In genomic region chr10:99695761-99696160, GRCh38 we compare ENCODE assay signal across 21 cellular contexts.
"Had no signal": no experiment of that assay in that cellular context is flagged by ENCODE, and none has a peak within 500 bp of the region (broad histone marks: within the 10 kb centered on the region; RNA-seq: fewer than 3 reads in every experiment).

No MANE protein-coding gene starts in this region.

- DNase-seq: activated CD4-positive, alpha-beta T cell treated with anti-CD3 and anti-CD28 coated beads for 36 hours; activated CD8-positive, alpha-beta memory T cell treated with anti-CD3 and anti-CD28 coated beads, Interleukin-2, amount 50 U/mL, for 48 hours; activated CD8-positive, alpha-beta T cell treated with anti-CD3 and anti-CD28 coated beads for 36 hours; activated naive CD8-positive, alpha-beta T cell treated with anti-CD3 and anti-CD28 coated beads, Interleukin-2, amount 50 U/mL, for 24 hours; body of pancreas; central memory CD4-positive, alpha-beta T cell; effector memory CD8-positive, alpha-beta T cell; glutamatergic neuron; immature natural killer cell; left cardiac atrium; naive thymus-derived CD8-positive, alpha-beta T cell; substantia nigra; T-cell; T1000; upper lobe of left lung had no signal

- H3K27ac Mint-ChIP-seq: activated CD4-positive, alpha-beta T cell treated with anti-CD3 and anti-CD28 coated beads for 36 hours; activated CD8-positive, alpha-beta T cell treated with anti-CD3 and anti-CD28 coated beads for 36 hours; activated naive CD8-positive, alpha-beta T cell treated with anti-CD3 and anti-CD28 coated beads, Interleukin-2, amount 50 U/mL, for 24 hours; dendritic cell treated with granulocyte-macrophage colony-stimulating factor and Interleukin-4, amounts not matched to agents 40 ng/mL and 50 ng/mL, for 4 days; effector memory CD8-positive, alpha-beta T cell; immature natural killer cell; stimulated activated memory B cell treated with anti-CD40 and anti-IgM and Interleukin-4, amounts not matched to agents 10 μg/mL and 1 μg/mL and 100 μg/mL, for 72 hours; T-cell had no signal

- H3K9me3 Mint-ChIP-seq: activated CD8-positive, alpha-beta T cell treated with anti-CD3 and anti-CD28 coated beads for 36 hours; activated naive CD8-positive, alpha-beta T cell treated with anti-CD3 and anti-CD28 coated beads, Interleukin-2, amount 50 U/mL, for 24 hours; dendritic cell treated with granulocyte-macrophage colony-stimulating factor and Interleukin-4, amounts not matched to agents 40 ng/mL and 50 ng/mL, for 4 days; effector memory CD8-positive, alpha-beta T cell; immature natural killer cell; naive thymus-derived CD8-positive, alpha-beta T cell; stimulated activated memory B cell treated with anti-CD40 and anti-IgM and Interleukin-4, amounts not matched to agents 10 μg/mL and 1 μg/mL and 100 μg/mL, for 72 hours; T-cell had no signal

- H3K4me3 Mint-ChIP-seq: activated CD4-positive, alpha-beta T cell treated with anti-CD3 and anti-CD28 coated beads for 36 hours; activated CD8-positive, alpha-beta T cell treated with anti-CD3 and anti-CD28 coated beads for 36 hours; activated naive CD8-positive, alpha-beta T cell treated with anti-CD3 and anti-CD28 coated beads, Interleukin-2, amount 50 U/mL, for 24 hours; dendritic cell treated with granulocyte-macrophage colony-stimulating factor and Interleukin-4, amounts not matched to agents 40 ng/mL and 50 ng/mL, for 4 days; effector memory CD8-positive, alpha-beta T cell; immature natural killer cell; naive thymus-derived CD8-positive, alpha-beta T cell; stimulated activated memory B cell treated with anti-CD40 and anti-IgM and Interleukin-4, amounts not matched to agents 10 μg/mL and 1 μg/mL and 100 μg/mL, for 72 hours; T-cell had no signal

- H3K4me1 Mint-ChIP-seq: activated CD4-positive, alpha-beta T cell treated with anti-CD3 and anti-CD28 coated beads for 36 hours; activated naive CD8-positive, alpha-beta T cell treated with anti-CD3 and anti-CD28 coated beads, Interleukin-2, amount 50 U/mL, for 24 hours; immature natural killer cell; stimulated activated memory B cell treated with anti-CD40 and anti-IgM and Interleukin-4, amounts not matched to agents 10 μg/mL and 1 μg/mL and 100 μg/mL, for 72 hours; T-cell had no signal

- H3K4me3 ChIP-seq: body of pancreas, right atrium auricular region, upper lobe of left lung had no signal

- ATAC-seq: activated CD4-positive, alpha-beta T cell treated with anti-CD3 and anti-CD28 coated beads for 36 hours; activated CD8-positive, alpha-beta T cell treated with anti-CD3 and anti-CD28 coated beads for 36 hours; activated naive CD8-positive, alpha-beta T cell treated with anti-CD3 and anti-CD28 coated beads, Interleukin-2, amount 50 U/mL, for 24 hours; body of pancreas; effector memory CD8-positive, alpha-beta T cell; left cardiac atrium; naive thymus-derived CD8-positive, alpha-beta T cell; stimulated activated memory B cell treated with anti-CD40 and anti-IgM and Interleukin-4, amounts not matched to agents 10 μg/mL and 1 μg/mL and 100 μg/mL, for 72 hours; T-cell had no signal

- H3K27ac ChIP-seq: body of pancreas, epithelial cell of prostate, neutrophil, right atrium auricular region, upper lobe of left lung, VCaP had no signal

- H3K27me3 Mint-ChIP-seq: activated CD4-positive, alpha-beta T cell treated with anti-CD3 and anti-CD28 coated beads for 36 hours; activated CD8-positive, alpha-beta T cell treated with anti-CD3 and anti-CD28 coated beads for 36 hours; activated naive CD8-positive, alpha-beta T cell treated with anti-CD3 and anti-CD28 coated beads, Interleukin-2, amount 50 U/mL, for 24 hours; dendritic cell treated with granulocyte-macrophage colony-stimulating factor and Interleukin-4, amounts not matched to agents 40 ng/mL and 50 ng/mL, for 4 days; effector memory CD8-positive, alpha-beta T cell; naive thymus-derived CD8-positive, alpha-beta T cell; stimulated activated memory B cell treated with anti-CD40 and anti-IgM and Interleukin-4, amounts not matched to agents 10 μg/mL and 1 μg/mL and 100 μg/mL, for 72 hours; T-cell had no signal

- H3K9me3 ChIP-seq: body of pancreas, neutrophil, right atrium auricular region, upper lobe of left lung had no signal

- H3K27me3 ChIP-seq: body of pancreas, neutrophil, right atrium auricular region, upper lobe of left lung had no signal

- H3K4me1 ChIP-seq: right atrium auricular region, upper lobe of left lung had no signal
